ENCODE assay signal across 10 cellular contexts in the genomic region with DNA sequence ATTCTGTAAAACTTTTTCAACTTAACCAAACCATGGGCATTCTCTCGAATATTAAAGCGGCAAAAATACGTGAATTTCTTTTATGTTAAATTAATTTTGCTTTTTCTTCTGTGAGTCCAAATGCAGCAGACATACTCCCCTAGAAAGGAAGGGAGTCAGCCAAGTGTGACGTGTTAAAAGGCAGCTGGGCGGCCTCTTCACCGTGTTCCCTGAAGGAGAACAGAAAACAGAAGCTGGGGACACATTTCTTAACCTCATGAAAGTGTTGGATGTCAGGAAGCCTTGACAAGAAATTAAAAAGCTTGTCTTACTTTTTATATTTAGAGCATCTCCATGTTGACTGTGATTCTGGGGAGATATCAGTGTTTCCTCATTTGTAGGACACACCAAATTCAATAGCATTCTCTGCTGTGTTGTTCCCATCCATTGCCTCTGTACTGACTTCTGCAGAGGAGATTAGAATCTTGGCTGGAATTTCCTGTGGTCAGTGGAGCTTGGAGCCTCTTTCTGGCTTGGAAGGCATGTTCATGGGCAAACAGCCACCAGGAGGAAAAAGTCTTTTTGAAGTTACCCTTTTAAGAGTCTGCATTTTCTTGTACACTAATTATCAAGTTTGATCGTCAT.
DNase-seq lines count a peak whose midpoint lies in the region; ATAC-seq and TF ChIP-seq lines count a peak whose summit lies in the region.
"Had no signal": no experiment of that assay in that cellular context is flagged by ENCODE, and none has a peak within 500 bp of the region (broad histone marks: within the 10 kb centered on the region; RNA-seq: fewer than 3 reads in every experiment).

No MANE protein-coding gene starts in this region.

- peaks cover 54% of the 10 kb centered on the region for H3K4me1 Mint-ChIP-seq in type B pancreatic cell (ENCODE audit: unreplicated experiment)
- no peaks in the 10 kb centered on the region for H3K4me1 Mint-ChIP-seq in activated CD4-positive, alpha-beta T cell treated with anti-CD3 and anti-CD28 coated beads, Interleukin-2, amount 10 ng/mL, durations not matched to agents 7 days and 5 days
- H3K4me1 Mint-ChIP-seq in activated T-helper 1 cell treated with anti-CD3 and anti-CD28 coated beads, Interleukin-12 subunit alpha, Interleukin-12 subunit beta, Interleukin-2, Interleukin-4 antibody, amounts not matched to agents 30 ng/mL and 10 ng/mL and 1 ng/mL, durations not matched to agents 14 hours and 24 hours and 36 hours (ENCODE audit: low read depth): no peaks in the 10 kb centered on the region
- H3K4me1 Mint-ChIP-seq: activated naive CD8-positive, alpha-beta T cell treated with anti-CD3 and anti-CD28 coated beads, Interleukin-2, amount 10 ng/mL, durations not matched to agents 7 days and 5 days had no signal

- peaks cover 7% of the 10 kb centered on the region for H3K27me3 Mint-ChIP-seq in type B pancreatic cell
- H3K27me3 Mint-ChIP-seq in activated CD4-positive, alpha-beta T cell treated with anti-CD3 and anti-CD28 coated beads, Interleukin-2, amount 10 ng/mL, durations not matched to agents 7 days and 5 days: no peaks in the 10 kb centered on the region
- peaks cover 2% of the 10 kb centered on the region for H3K27me3 Mint-ChIP-seq in activated T-helper 1 cell treated with anti-CD3 and anti-CD28 coated beads, Interleukin-12 subunit alpha, Interleukin-12 subunit beta, Interleukin-2, Interleukin-4 antibody, amounts not matched to agents 30 ng/mL and 10 ng/mL and 1 ng/mL, durations not matched to agents 14 hours and 24 hours and 36 hours (ENCODE audit: insufficient read depth)
- H3K27me3 Mint-ChIP-seq: activated naive CD8-positive, alpha-beta T cell treated with anti-CD3 and anti-CD28 coated beads, Interleukin-2, amount 10 ng/mL, durations not matched to agents 7 days and 5 days had no signal

- POLR2A ChIA-PET in activated CD4-positive, alpha-beta T cell treated with anti-CD3 and anti-CD28 coated beads, Interleukin-2, amount 10 ng/mL, durations not matched to agents 7 days and 5 days (lab: Charles Lee): no interaction called here

- H3K9me3 Mint-ChIP-seq in type B pancreatic cell: no peaks in the 10 kb centered on the region
- H3K9me3 Mint-ChIP-seq in activated CD4-positive, alpha-beta T cell treated with anti-CD3 and anti-CD28 coated beads, Interleukin-2, amount 10 ng/mL, durations not matched to agents 7 days and 5 days: no peaks in the 10 kb centered on the region
- H3K9me3 Mint-ChIP-seq in activated T-helper 1 cell treated with anti-CD3 and anti-CD28 coated beads, Interleukin-12 subunit alpha, Interleukin-12 subunit beta, Interleukin-2, Interleukin-4 antibody, amounts not matched to agents 30 ng/mL and 10 ng/mL and 1 ng/mL, durations not matched to agents 14 hours and 24 hours and 36 hours: no peaks in the 10 kb centered on the region
- H3K9me3 Mint-ChIP-seq: activated naive CD8-positive, alpha-beta T cell treated with anti-CD3 and anti-CD28 coated beads, Interleukin-2, amount 10 ng/mL, durations not matched to agents 7 days and 5 days had no signal

- intact Hi-C loops in activated T-helper 1 cell treated with anti-CD3 and anti-CD28 coated beads, Interleukin-12 subunit alpha, Interleukin-12 subunit beta, Interleukin-2, Interleukin-4 antibody, amounts not matched to agents 30 ng/mL and 10 ng/mL and 1 ng/mL, durations not matched to agents 14 hours and 24 hours and 36 hours (cut with micrococcal nuclease): no loop called here

- H3K36me3 Mint-ChIP-seq in type B pancreatic cell: no peaks in the 10 kb centered on the region
- H3K36me3 Mint-ChIP-seq in activated CD4-positive, alpha-beta T cell treated with anti-CD3 and anti-CD28 coated beads, Interleukin-2, amount 10 ng/mL, durations not matched to agents 7 days and 5 days (ENCODE audit: low read depth): no peaks in the 10 kb centered on the region
- H3K36me3 Mint-ChIP-seq in activated T-helper 1 cell treated with anti-CD3 and anti-CD28 coated beads, Interleukin-12 subunit alpha, Interleukin-12 subunit beta, Interleukin-2, Interleukin-4 antibody, amounts not matched to agents 30 ng/mL and 10 ng/mL and 1 ng/mL, durations not matched to agents 14 hours and 24 hours and 36 hours (ENCODE audit: low read depth): no peaks in the 10 kb centered on the region
- H3K36me3 Mint-ChIP-seq: activated naive CD8-positive, alpha-beta T cell treated with anti-CD3 and anti-CD28 coated beads, Interleukin-2, amount 10 ng/mL, durations not matched to agents 7 days and 5 days had no signal

- TF ChIP-seq CTCF in type B pancreatic cell (conservative IDR thresholded peaks at IDR 0.05): peak; percentile 32

- ATAC-seq in SK-N-SH treated with all-trans-retinoic acid at 6 μM for 48 hours: peak; percentile 96

- CTCF ChIA-PET in activated CD4-positive, alpha-beta T cell treated with anti-CD3 and anti-CD28 coated beads, Interleukin-2, amount 10 ng/mL, durations not matched to agents 7 days and 5 days (lab: Charles Lee): no interaction called here

- H3K27ac Mint-ChIP-seq in type B pancreatic cell: peak overlapping the region; percentile 1
- H3K27ac Mint-ChIP-seq in activated CD4-positive, alpha-beta T cell treated with anti-CD3 and anti-CD28 coated beads, Interleukin-2, amount 10 ng/mL, durations not matched to agents 7 days and 5 days: no peak overlapping the region
- no peak overlapping the region for H3K27ac Mint-ChIP-seq in activated T-helper 1 cell treated with anti-CD3 and anti-CD28 coated beads, Interleukin-12 subunit alpha, Interleukin-12 subunit beta, Interleukin-2, Interleukin-4 antibody, amounts not matched to agents 30 ng/mL and 10 ng/mL and 1 ng/mL, durations not matched to agents 14 hours and 24 hours and 36 hours
- H3K27ac Mint-ChIP-seq: activated naive CD8-positive, alpha-beta T cell treated with anti-CD3 and anti-CD28 coated beads, Interleukin-2, amount 10 ng/mL, durations not matched to agents 7 days and 5 days had no signal

- peak overlapping the region; percentile 3 for H3K4me3 Mint-ChIP-seq in type B pancreatic cell
- H3K4me3 Mint-ChIP-seq in activated CD4-positive, alpha-beta T cell treated with anti-CD3 and anti-CD28 coated beads, Interleukin-2, amount 10 ng/mL, durations not matched to agents 7 days and 5 days: no peak overlapping the region
- H3K4me3 Mint-ChIP-seq in activated T-helper 1 cell treated with anti-CD3 and anti-CD28 coated beads, Interleukin-12 subunit alpha, Interleukin-12 subunit beta, Interleukin-2, Interleukin-4 antibody, amounts not matched to agents 30 ng/mL and 10 ng/mL and 1 ng/mL, durations not matched to agents 14 hours and 24 hours and 36 hours: no peak overlapping the region
- H3K4me3 Mint-ChIP-seq: activated naive CD8-positive, alpha-beta T cell treated with anti-CD3 and anti-CD28 coated beads, Interleukin-2, amount 10 ng/mL, durations not matched to agents 7 days and 5 days had no signal

- DNase-seq in SIG-M5 treated with dmso at 0.1 percent for 504 hours (lab: John Stamatoyannopoulos, UW; ENCODE audit: unreplicated experiment): peak; percentile 23
- DNase-seq in SIG-M5 (lab: John Stamatoyannopoulos, UW): no peak
- DNase-seq in iPS-NIHi11 (ENCODE audit: low spot score): peak; percentile 33
- DNase-seq in type B pancreatic cell (ENCODE audit: extremely low spot score, unreplicated experiment): no peak
- no peak for DNase-seq in effector CD8-positive, alpha-beta T cell (lab: John Stamatoyannopoulos, UW)
- no peak for DNase-seq in activated CD4-positive, alpha-beta T cell treated with anti-CD3 and anti-CD28 coated beads, Interleukin-2, amount 10 ng/mL, durations not matched to agents 7 days and 5 days
- no peak for DNase-seq in activated T-helper 1 cell treated with anti-CD3 and anti-CD28 coated beads, Interleukin-12 subunit alpha, Interleukin-12 subunit beta, Interleukin-2, Interleukin-4 antibody, amounts not matched to agents 30 ng/mL and 10 ng/mL and 1 ng/mL, durations not matched to agents 14 hours and 24 hours and 36 hours (ENCODE audit: low spot score)
- DNase-seq: activated naive CD8-positive, alpha-beta T cell treated with anti-CD3 and anti-CD28 coated beads, Interleukin-2, amount 10 ng/mL, durations not matched to agents 7 days and 5 days; T-helper 9 cell had no signal

TF ChIP-seq in SK-N-SH treated with all-trans-retinoic acid at 6 μM for 48 hours, 23 proteins besides CTCF, POLR2A, EP300 and RAD21 (continues in another document):
- TF ChIP-seq CSRNP3 (CRISPR knock-in tag; IDR thresholded peaks at IDR 0.05): no peak
- TF ChIP-seq TSHZ2 (CRISPR knock-in tag; IDR thresholded peaks at IDR 0.05): 0 out of 2 replicates have a peak, but pooled peaks have one; percentile 46

Comparison
In these comparisons a context has a peak if more than half of its experiments do, and no peak if none do; other contexts are left out.
1. DNase-seq: peak in SIG-M5 treated with dmso at 0.1 percent for 504 hours (single experiment) and iPS-NIHi11 (single experiment); none in SIG-M5 (single experiment), type B pancreatic cell (single experiment), effector CD8-positive, alpha-beta T cell (single experiment), activated CD4-positive, alpha-beta T cell treated with anti-CD3 and anti-CD28 coated beads, Interleukin-2, amount 10 ng/mL, durations not matched to agents 7 days and 5 days (single experiment) and activated T-helper 1 cell treated with anti-CD3 and anti-CD28 coated beads, Interleukin-12 subunit alpha, Interleukin-12 subunit beta, Interleukin-2, Interleukin-4 antibody, amounts not matched to agents 30 ng/mL and 10 ng/mL and 1 ng/mL, durations not matched to agents 14 hours and 24 hours and 36 hours (single experiment).